In genomic region chr15:68224546-68225250, GRCh38 we compare ENCODE assay signal across 12 cellular contexts. TPM values are rescaled to one million over a fixed set of nuclear protein-coding genes. Genes with fewer than 3 reads are reported as not detected.
DNase-seq lines count a peak whose midpoint lies in the region; ATAC-seq and TF ChIP-seq lines count a peak whose summit lies in the region.
"Had no signal": no experiment of that assay in that cellular context is flagged by ENCODE, and none has a peak within 500 bp of the region (broad histone marks: within the 10 kb centered on the region; RNA-seq: fewer than 3 reads in every experiment).

No MANE protein-coding gene starts in this region.

- H3K9me3 ChIP-seq in aorta (ENCODE audit: control insufficient read depth, low read length) (no peaks in the 10 kb centered on the region), mucosa of descending colon (no peaks in the 10 kb centered on the region)

- H3K27ac Mint-ChIP-seq in activated naive CD4-positive, alpha-beta T cell treated with anti-CD3 and anti-CD28 coated beads, Interleukin-2, amount 50 U/mL, for 72 hours, result peak overlapping the region; percentile 53 to 55
- H3K27ac Mint-ChIP-seq: nephron; stimulated activated naive CD8-positive, alpha-beta T cell treated with anti-CD3 and anti-CD28 coated beads, Interleukin-15, Interleukin-2, amounts not matched to agents 100 ng/mL and 50 ng/mL, for 24 hours had no signal

- H3K9me3 Mint-ChIP-seq in activated naive CD4-positive, alpha-beta T cell treated with anti-CD3 and anti-CD28 coated beads, Interleukin-2, amount 50 U/mL, for 72 hours, result no peaks in the 10 kb centered on the region
- H3K9me3 Mint-ChIP-seq: stimulated activated naive CD8-positive, alpha-beta T cell treated with anti-CD3 and anti-CD28 coated beads, Interleukin-15, Interleukin-2, amounts not matched to agents 100 ng/mL and 50 ng/mL, for 24 hours had no signal

- no peaks in the 10 kb centered on the region for H3K27me3 ChIP-seq in aorta (ENCODE audit: control insufficient read depth in 1 of 2, insufficient read depth in 2 of 2, low read length in 1 of 2)

- H3K4me3 ChIP-seq in aorta (ENCODE audit: low read length in 2 of 2) (no peak overlapping the region), mucosa of descending colon (no peak overlapping the region)

- H3K36me3 ChIP-seq in aorta (ENCODE audit: control insufficient read depth in 1 of 2, insufficient read depth in 2 of 2, low read length in 1 of 2) (no peaks in the 10 kb centered on the region), mucosa of descending colon (ENCODE audit: low read depth) (no peaks in the 10 kb centered on the region)

- WGBS in aorta, 2 donors, result 88 to 91% methylated on average over 3 of the region's 3 CpGs

- intact Hi-C loops in aorta (cut with DNase I), result no loop called here
- intact Hi-C loops in mucosa of descending colon (cut with DNase I, micrococcal nuclease), result no loop called here

- no peak for DNase-seq in activated naive CD4-positive, alpha-beta T cell treated with anti-CD3 and anti-CD28 coated beads, Interleukin-2, amount 50 U/mL, for 72 hours (ENCODE audit: low spot score in 2 of 2)
- no peak for DNase-seq in activated naive CD4-positive, alpha-beta T cell treated with Interleukin-2 at 50 U/mL for 16 hours
- DNase-seq in NCI-H226 (peak; percentile 31), ecto neural progenitor cell (ENCODE audit: low spot score) (peak; percentile 36), aorta (peak; percentile 21 to 41), anterior cingulate cortex (lab: John Stamatoyannopoulos, UW) (no peak), mucosa of descending colon (no peak)
- DNase-seq in effector CD8-positive, alpha-beta T cell (lab: John Stamatoyannopoulos, UW), result no peak
- DNase-seq: C1 segment of cervical spinal cord, PC-3 had no signal

- H3K36me3 Mint-ChIP-seq in activated naive CD4-positive, alpha-beta T cell treated with anti-CD3 and anti-CD28 coated beads, Interleukin-2, amount 50 U/mL, for 72 hours, result peaks cover 15 to 20% of the 10 kb centered on the region in 2 donors

- TF ChIP-seq CTCF in mucosa of descending colon (IDR thresholded peaks at IDR 0.05), result no peak

- H3K4me1 ChIP-seq in aorta (ENCODE audit: control insufficient read depth in 1 of 2, insufficient read depth in 2 of 2, low read length in 2 of 2) (no peaks in the 10 kb centered on the region), mucosa of descending colon (ENCODE audit: low read depth) (peaks cover 11% of the 10 kb centered on the region)

- H3K27ac ChIP-seq in aorta (ENCODE audit: low read depth in 1 of 2, low read length in 2 of 2), result no peak overlapping the region

- ATAC-seq in activated naive CD4-positive, alpha-beta T cell treated with anti-CD3 and anti-CD28 coated beads, Interleukin-2, amount 50 U/mL, for 72 hours, result no peak
- ATAC-seq in aorta (ENCODE audit: low FRiP score), result no peak
- ATAC-seq in mucosa of descending colon, result no peak
- ATAC-seq: PC-3 had no signal

RNA-seq across cellular contexts. Expression of gene CLN6, which starts 4.8 kb away (rescaled TPM):
- total RNA-seq in activated naive CD4-positive, alpha-beta T cell treated with anti-CD3 and anti-CD28 coated beads, Interleukin-2, amount 50 U/mL, for 72 hours, result 10 to 100 TPM; 38.0 to 55.1 TPM
- total RNA-seq in aorta (10 to 100 TPM; 11.3 to 16.8 TPM), mucosa of descending colon (10 to 100 TPM; 20.1 to 39.2 (median 31.0) TPM)
- 1 to 10 TPM; 5.3 to 8.2 TPM for polyA plus RNA-seq in aorta

RNA-seq across cellular contexts. Expression of gene CALML4, which starts 19.6 kb away (rescaled TPM):
- total RNA-seq in activated naive CD4-positive, alpha-beta T cell treated with anti-CD3 and anti-CD28 coated beads, Interleukin-2, amount 50 U/mL, for 72 hours, result 1 to 10 TPM; 9.6 to 9.7 TPM
- total RNA-seq in aorta, result 1 to 10 TPM; 4.0 to 8.3 TPM
- 10 to 100 TPM in 1 of 2 donors, 1 to 10 TPM in 1; 3.9 to 29.9 TPM for polyA plus RNA-seq in aorta
- 100 to 1,000 TPM in 1 of 3 donors, 10 to 100 TPM in 2; 50.8 to 122 (median 98.1) TPM for total RNA-seq in mucosa of descending colon

RNA-seq across cellular contexts. Expression of gene FEM1B, which starts 52.8 kb away (rescaled TPM):
- total RNA-seq in activated naive CD4-positive, alpha-beta T cell treated with anti-CD3 and anti-CD28 coated beads, Interleukin-2, amount 50 U/mL, for 72 hours, result 10 to 100 TPM; 40.3 to 43.7 TPM
- 10 to 100 TPM; 76.0 to 96.3 TPM for total RNA-seq in aorta
- polyA plus RNA-seq in aorta, result 10 to 100 TPM; 11.3 to 14.2 TPM
- total RNA-seq in mucosa of descending colon, result 10 to 100 TPM; 50.4 to 65.3 (median 65.3) TPM

Comparison
In these comparisons a context has a peak if more than half of its experiments do, and no peak if none do; other contexts are left out.
1. DNase-seq: peak in NCI-H226 (single experiment), ecto neural progenitor cell (single experiment) and aorta (2 of 2); none in activated naive CD4-positive, alpha-beta T cell treated with anti-CD3 and anti-CD28 coated beads, Interleukin-2, amount 50 U/mL, for 72 hours (0 of 2), activated naive CD4-positive, alpha-beta T cell treated with Interleukin-2 at 50 U/mL for 16 hours (single experiment), effector CD8-positive, alpha-beta T cell (single experiment), anterior cingulate cortex (0 of 58) and mucosa of descending colon (0 of 3).
2. RNA of gene CALML4, which starts 19.6 kb away (total RNA-seq): 50.8 to 122 TPM in mucosa of descending colon; 9.6 to 9.7 TPM in activated naive CD4-positive, alpha-beta T cell treated with anti-CD3 and anti-CD28 coated beads, Interleukin-2, amount 50 U/mL, for 72 hours and 4.0 to 8.3 TPM in aorta; every median in the first group is over 4 times any median in the second.